In the genomic region with DNA sequence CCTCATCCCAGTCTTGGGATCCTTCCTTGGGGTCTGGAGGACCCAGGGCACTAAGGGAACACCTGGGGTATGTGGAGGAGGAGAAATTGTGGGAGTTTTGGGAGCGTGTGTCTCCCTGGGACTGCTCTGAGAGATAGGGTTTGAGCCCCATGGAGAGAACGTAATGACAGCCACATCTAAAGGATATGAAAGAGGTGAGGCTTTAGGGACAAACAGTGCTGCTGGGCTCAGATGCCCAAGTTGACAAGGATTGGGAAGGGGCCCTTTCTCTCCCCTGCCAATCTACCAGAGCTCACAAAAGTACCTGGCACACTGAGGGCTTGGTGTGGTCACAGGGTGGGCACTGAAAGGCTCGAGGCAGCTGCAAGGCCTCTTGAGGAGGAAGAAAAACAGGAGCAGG, we compare ENCODE assay signal across 15 cellular contexts. TPM values are rescaled to one million over a fixed set of nuclear protein-coding genes. Genes with fewer than 3 reads are reported as not detected.
"Had no signal": no experiment of that assay in that cellular context is flagged by ENCODE, and none has a peak within 500 bp of the region (broad histone marks: within the 10 kb centered on the region; RNA-seq: fewer than 3 reads in every experiment).

No MANE protein-coding gene starts in this region.

- H2AFZ ChIP-seq: hepatocyte had no signal

- H3K9me3 Mint-ChIP-seq: activated CD4-positive, alpha-beta T cell treated with anti-CD3 and anti-CD28 coated beads, Interleukin-2, amount 10 ng/mL, durations not matched to agents 7 days and 5 days; activated naive CD4-positive, alpha-beta T cell treated with anti-CD3 and anti-CD28 coated beads for 36 hours; activated T-cell treated with anti-CD3 and anti-CD28 coated beads, Interleukin-2, amount 50 U/mL, for 4 hours; mesothelial cell of epicardium; natural killer cell treated with Interleukin-12 subunit alpha and Interleukin-12 subunit beta and Interleukin-15 and Interleukin-18, amount 100 ng/mL, for 72 hours had no signal

- H3K27me3 Mint-ChIP-seq: activated CD4-positive, alpha-beta T cell treated with anti-CD3 and anti-CD28 coated beads, Interleukin-2, amount 10 ng/mL, durations not matched to agents 7 days and 5 days had no signal

- H3K27ac ChIP-seq: lower lobe of right lung, upper lobe of right lung had no signal

- H3K27ac Mint-ChIP-seq: activated CD4-positive, alpha-beta T cell treated with anti-CD3 and anti-CD28 coated beads, Interleukin-2, amount 10 ng/mL, durations not matched to agents 7 days and 5 days; activated naive CD4-positive, alpha-beta T cell treated with anti-CD3 and anti-CD28 coated beads for 36 hours had no signal

- DNase-seq: aorta, lower lobe of right lung, retina, stomach, upper lobe of right lung had no signal

- H3K9me3 ChIP-seq: lower lobe of right lung, stomach, testis, upper lobe of right lung had no signal

- H3K36me3 Mint-ChIP-seq: mesothelial cell of epicardium; natural killer cell treated with Interleukin-12 subunit alpha and Interleukin-12 subunit beta and Interleukin-15 and Interleukin-18, amount 100 ng/mL, for 72 hours had no signal

- H3K79me2 ChIP-seq: hepatocyte had no signal

- H3K27me3 ChIP-seq: brain microvascular endothelial cell, hepatocyte, stomach, testis, upper lobe of right lung had no signal

- H3K4me3 ChIP-seq: hepatocyte, lower lobe of right lung, stomach, testis, upper lobe of right lung had no signal

- H3K4me1 ChIP-seq: stomach, upper lobe of right lung had no signal

- H3K36me3 ChIP-seq: brain microvascular endothelial cell, lower lobe of right lung, stomach, upper lobe of right lung had no signal

- H3K4me2 ChIP-seq: hepatocyte had no signal

- H3K4me3 Mint-ChIP-seq: activated CD4-positive, alpha-beta T cell treated with anti-CD3 and anti-CD28 coated beads, Interleukin-2, amount 10 ng/mL, durations not matched to agents 7 days and 5 days; activated naive CD4-positive, alpha-beta T cell treated with anti-CD3 and anti-CD28 coated beads for 36 hours; activated T-cell treated with anti-CD3 and anti-CD28 coated beads, Interleukin-2, amount 50 U/mL, for 4 hours; mesothelial cell of epicardium had no signal

RNA-seq across cellular contexts. Expression of gene TMC3, which starts 36.8 kb away (rescaled TPM):
- total RNA-seq: activated CD4-positive, alpha-beta T cell treated with anti-CD3 and anti-CD28 coated beads, Interleukin-2, amount 10 ng/mL, durations not matched to agents 7 days and 5 days; activated naive CD4-positive, alpha-beta T cell treated with anti-CD3 and anti-CD28 coated beads for 36 hours; activated T-cell treated with anti-CD3 and anti-CD28 coated beads, Interleukin-2, amount 50 U/mL, for 4 hours; glomerular endothelial cell; lower lobe of right lung; natural killer cell treated with Interleukin-12 subunit alpha and Interleukin-12 subunit beta and Interleukin-15 and Interleukin-18, amount 100 ng/mL, for 72 hours; posterior vena cava; upper lobe of right lung had no signal
